In genomic region chr4:88296413-88297052, GRCh38 we compare ENCODE assay signal across 24 cellular contexts.
"Had no signal": no experiment of that assay in that cellular context is flagged by ENCODE, and none has a peak within 500 bp of the region (broad histone marks: within the 10 kb centered on the region; RNA-seq: fewer than 3 reads in every experiment).

No MANE protein-coding gene starts in this region.

- H3K79me2 ChIP-seq: parathyroid adenoma had no signal

- ATAC-seq: effector memory CD8-positive, alpha-beta T cell; foreskin keratinocyte; stimulated activated naive CD8-positive, alpha-beta T cell treated with anti-CD3 and anti-CD28 coated beads, Interleukin-15, Interleukin-2, amounts not matched to agents 100 U/mL and 50 U/mL, for 24 hours had no signal

- H2AFZ ChIP-seq: neural progenitor cell, parathyroid adenoma had no signal

- H3K36me3 ChIP-seq: neural progenitor cell, prostate gland, sigmoid colon, tibial artery, upper lobe of left lung had no signal

- H3K36me3 Mint-ChIP-seq: natural killer cell treated with Interleukin-12 subunit alpha and Interleukin-12 subunit beta and Interleukin-15 and Interleukin-18, amount 100 ng/mL, for 72 hours; neural progenitor cell had no signal

- H3K9me3 Mint-ChIP-seq: dendritic cell treated with granulocyte-macrophage colony-stimulating factor and Interleukin-4, amounts not matched to agents 40 ng/mL and 50 ng/mL, for 4 days; effector memory CD8-positive, alpha-beta T cell; natural killer cell treated with Interleukin-12 subunit alpha and Interleukin-12 subunit beta and Interleukin-15 and Interleukin-18, amount 100 ng/mL, for 72 hours had no signal

- H3K4me3 ChIP-seq: lung, neural progenitor cell, prostate gland, sigmoid colon, tibial artery, upper lobe of left lung had no signal

- H3K9me3 ChIP-seq: prostate gland, sigmoid colon, tibial artery, upper lobe of left lung had no signal

- H3K9ac ChIP-seq: neural progenitor cell, parathyroid adenoma had no signal

- H3K4me3 Mint-ChIP-seq: dendritic cell treated with granulocyte-macrophage colony-stimulating factor and Interleukin-4, amounts not matched to agents 40 ng/mL and 50 ng/mL, for 4 days; effector memory CD8-positive, alpha-beta T cell; natural killer cell treated with Interleukin-12 subunit alpha and Interleukin-12 subunit beta and Interleukin-15 and Interleukin-18, amount 100 ng/mL, for 72 hours had no signal

- H3K4me1 Mint-ChIP-seq: neural progenitor cell had no signal

- H3K27me3 ChIP-seq: foreskin keratinocyte, neural progenitor cell, sigmoid colon, tibial artery, upper lobe of left lung had no signal

- DNase-seq: cerebellar nuclear complex; effector memory CD8-positive, alpha-beta T cell; foreskin keratinocyte; head of caudate nucleus; kidney glomerular epithelial cell; mesenchymal stem cell; midbrain; occipital lobe; retina; sigmoid colon; small intestine; stimulated activated CD4-positive, alpha-beta T cell treated with anti-CD3 and anti-CD28 coated beads, Interleukin-12 subunit alpha, Interleukin-12 subunit beta, amount 100 ng/mL, for 4 hours; stimulated activated naive CD8-positive, alpha-beta T cell treated with anti-CD3 and anti-CD28 coated beads, Interleukin-15, Interleukin-2, amounts not matched to agents 100 U/mL and 50 U/mL, for 24 hours; tibial artery had no signal

- FAIRE-seq: colon, islet of Langerhans, small intestine had no signal

- H3K27ac Mint-ChIP-seq: dendritic cell treated with granulocyte-macrophage colony-stimulating factor and Interleukin-4, amounts not matched to agents 40 ng/mL and 50 ng/mL, for 4 days; natural killer cell treated with Interleukin-12 subunit alpha and Interleukin-12 subunit beta and Interleukin-15 and Interleukin-18, amount 100 ng/mL, for 72 hours; neural progenitor cell had no signal

- H3K4me2 ChIP-seq: neural progenitor cell had no signal

- H3K4me1 ChIP-seq: foreskin keratinocyte, neural progenitor cell, parathyroid adenoma, prostate gland, sigmoid colon, upper lobe of left lung had no signal

- H3K27ac ChIP-seq: epithelial cell of prostate, foreskin keratinocyte, neural progenitor cell, parathyroid adenoma, prostate gland, sigmoid colon, tibial artery, upper lobe of left lung had no signal
